Comparison of ENCODE assay signal across 20 cellular contexts in genomic region chr5:176732736-176733585, GRCh38.
DNase-seq lines count a peak whose midpoint lies in the region; ATAC-seq, FAIRE-seq and TF ChIP-seq lines count a peak whose summit lies in the region.
"Had no signal": no experiment of that assay in that cellular context is flagged by ENCODE, and none has a peak within 500 bp of the region (broad histone marks: within the 10 kb centered on the region; RNA-seq: fewer than 3 reads in every experiment).

No MANE protein-coding gene starts in this region.

- H3K14ac ChIP-seq in IMR-90 (replicated peaks; ENCODE audit: low read depth, low read length): no peak overlapping the region
- H3K14ac ChIP-seq in neuronal stem cell (ENCODE audit: low read length): peak overlapping the region; percentile 10

- H2BK120ac ChIP-seq in IMR-90 (ENCODE audit: low read depth, low read length) (no peak overlapping the region), neuronal stem cell (ENCODE audit: low read depth, low read length) (peak overlapping the region; percentile 37)

- H3K9ac ChIP-seq in IMR-90 (ENCODE audit: low read depth, low read length) (no peak overlapping the region), K562 (ENCODE audit: insufficient read depth in 1 of 2, low read depth in 2 of 2, low read length in 2 of 2) (peak overlapping the region in 1 of 2 experiments; percentile 26; a peak in 1 of 4 replicates), neuronal stem cell (ENCODE audit: low read depth, low read length, poor library complexity) (no peak overlapping the region)

- H3K4me1 ChIP-seq in IMR-90 (ENCODE audit: control insufficient read depth, insufficient read depth, low read length) (no peaks in the 10 kb centered on the region), K562 (replicated peaks in 1 of 2; ENCODE audit: control insufficient read depth in 2 of 2, insufficient read depth in 2 of 2, low read length in 2 of 2) (peaks cover 0 to 7% of the 10 kb centered on the region in 2 experiments; a peak in 2 of 5 replicates), neuronal stem cell (ENCODE audit: control insufficient read depth in 2 of 2, insufficient read depth in 1 of 2, low read depth in 1 of 2, low read length in 2 of 2) (peaks cover 0 to 17% of the 10 kb centered on the region in 2 donors)

- H3K4ac ChIP-seq in IMR-90 (ENCODE audit: low read depth, low read length) (no peak overlapping the region), neuronal stem cell (ENCODE audit: low read length) (no peak overlapping the region)

- H2BK5ac ChIP-seq in IMR-90 (ENCODE audit: low read depth, low read length, poor library complexity, severe bottlenecking) (no peak overlapping the region), neuronal stem cell (ENCODE audit: low read length) (peak overlapping the region; percentile 19)

- no peak overlapping the region for H2BK15ac ChIP-seq in IMR-90 (ENCODE audit: low read depth, low read length)
- peak overlapping the region; percentile 50 for H2BK15ac ChIP-seq in neuronal stem cell (ENCODE audit: low read length)

- CTCF ChIA-PET in IMR-90 (lab: Yijun Ruan, JAX) (no interaction called here), K562 (lab: Yijun Ruan, JAX; ENCODE audit: low intra/inter-chr PET ratio) (no interaction called here)

- H4K91ac ChIP-seq in IMR-90 (ENCODE audit: insufficient read depth, low read depth, low read length) (no peak overlapping the region), neuronal stem cell (ENCODE audit: low read depth, low read length, poor library complexity) (no peak overlapping the region)

- FAIRE-seq in K562 (lab: Jason Lieb, UNC): no peak
- FAIRE-seq: endometrium, GM12878, HTR-8/SVneo, islet of Langerhans had no signal

- no peak overlapping the region for H2BK20ac ChIP-seq in IMR-90 (ENCODE audit: low read depth, low read length)

- no peak for TF ChIP-seq RAD21 in IMR-90 (IDR thresholded peaks at IDR 0.05; ENCODE audit: low read length)
- TF ChIP-seq RAD21 in K562 (CRISPR knock-in tag; conservative IDR thresholded peaks at IDR 0.05 in 1 of 2, IDR thresholded peaks at IDR 0.05 in 1 of 2): no peak

- H3K79me2 ChIP-seq in K562 (ENCODE audit: control insufficient read depth, insufficient read depth, low read length): no peaks in the 10 kb centered on the region

- no peaks in the 10 kb centered on the region for H3K36me3 ChIP-seq in IMR-90 (ENCODE audit: control insufficient read depth, insufficient read depth, low read length)
- no peaks in the 10 kb centered on the region for H3K36me3 ChIP-seq in K562 (ENCODE audit: control insufficient read depth, insufficient read depth, low read length)
- no peaks in the 10 kb centered on the region for H3K36me3 ChIP-seq in neuronal stem cell (replicated peaks in 1 of 2; ENCODE audit: control insufficient read depth in 2 of 2, insufficient read depth in 2 of 2, low read length in 2 of 2)

- H4K5ac ChIP-seq in IMR-90 (ENCODE audit: low read depth, low read length): no peak overlapping the region

- H2AFZ ChIP-seq in IMR-90 (replicated peaks; ENCODE audit: low read length, poor library complexity): peak overlapping the region; percentile 37
- no peak overlapping the region for H2AFZ ChIP-seq in K562 (ENCODE audit: low read depth, low read length)
- H2AFZ ChIP-seq in neuronal stem cell (ENCODE audit: low read length): no peak overlapping the region

- H3K56ac ChIP-seq in IMR-90 (ENCODE audit: extremely low read depth, insufficient read depth, low read length): no peak overlapping the region

- no peak overlapping the region for H3K4me2 ChIP-seq in IMR-90 (ENCODE audit: low read depth, low read length)
- H3K4me2 ChIP-seq in K562 (ENCODE audit: insufficient read depth, low read length): no peak overlapping the region
- no peak overlapping the region for H3K4me2 ChIP-seq in neuronal stem cell (ENCODE audit: insufficient read depth, low read length, poor library complexity, severe bottlenecking)

- H2AK5ac ChIP-seq in IMR-90 (ENCODE audit: low read depth, low read length): no peak overlapping the region
- H2AK5ac ChIP-seq in neuronal stem cell (ENCODE audit: low read depth, low read length): peak overlapping the region; percentile 68

- dilution Hi-C loops in IMR-90 (cut with HindIII; ENCODE audit: low sequenced_read_pairs, unreplicated experiment): no loop called here

- H3K9me1 ChIP-seq in IMR-90 (ENCODE audit: insufficient read depth, low read length) (no peaks in the 10 kb centered on the region), K562 (ENCODE audit: control insufficient read depth, insufficient read depth, low read length) (no peaks in the 10 kb centered on the region)

- H3K79me1 ChIP-seq in IMR-90 (ENCODE audit: low read depth in 1 of 2, low read length in 2 of 2) (no peaks in the 10 kb centered on the region), neuronal stem cell (ENCODE audit: low read depth, low read length) (no peaks in the 10 kb centered on the region)

- in situ Hi-C loops in IMR-90 (cut with MboI; ENCODE audit: low sequenced_read_pairs): no loop called here
- in situ Hi-C loops in K562 (cut with MboI): no loop called here

- WGBS in IMR-90 (ENCODE audit: extremely low coverage in 2 of 2, insufficient read length in 1 of 2), 2 experiments: 38% methylated on average over 12 of the region's 31 CpGs; no CpG with 5 or more reads in 1 of the 2 experiments
- WGBS in K562 (ENCODE audit: insufficient coverage, low coverage, missing lambda C conversion rate): 8% methylated on average over 31 of the region's 31 CpGs
- no CpG with 5 or more reads among the region's 31 CpGs for WGBS in neuronal stem cell (ENCODE audit: extremely low coverage in 2 of 2, insufficient read length in 2 of 2, insufficient replicate concordance in 1 of 2), 2 donors

- POLR2A ChIA-PET in IMR-90 (lab: Charles Lee; ENCODE audit: unreplicated experiment): no interaction called here
- POLR2A ChIA-PET in K562 (lab: Yijun Ruan, JAX): interaction anchor here (1.1 kb wide), 1 partner anchor 19 kb away, joined by 3 read pairs; no protein-coding TSS in a partner anchor

- TF ChIP-seq EP300 in K562 (IDR thresholded peaks at IDR 0.05; ENCODE audit: low read length): no peak

- TF ChIP-seq POLR2A in IMR-90 (IDR thresholded peaks at IDR 0.05; ENCODE audit: low read depth, low read length) (no peak), K562 (conservative IDR thresholded peaks at IDR 0.05) (no peak)

- H4K20me1 ChIP-seq in IMR-90 (ENCODE audit: insufficient read depth, low read length) (no peaks in the 10 kb centered on the region), K562 (replicated peaks; ENCODE audit: control insufficient read depth, insufficient read depth, low read length) (peaks cover 11% of the 10 kb centered on the region)

- H3K9me3 ChIP-seq in IMR-90 (ENCODE audit: control insufficient read depth, insufficient read depth, low read length): peaks cover 3% of the 10 kb centered on the region; the same call in 1 of the 2 replicates
- no peaks in the 10 kb centered on the region; the same call in 1 of the 2 replicates for H3K9me3 ChIP-seq in K562 (replicated peaks; ENCODE audit: control insufficient read depth, insufficient read depth, low read depth, low read length)
- H3K9me3 ChIP-seq in neuronal stem cell (replicated peaks in 1 of 2; ENCODE audit: control insufficient read depth in 2 of 2, insufficient read depth in 1 of 2, low read depth in 1 of 2, low read length in 2 of 2): peaks cover 2 to 6% of the 10 kb centered on the region in 2 donors

- H4K8ac ChIP-seq in IMR-90 (ENCODE audit: low read depth in 2 of 2, low read length in 2 of 2): no peak overlapping the region
- no peak overlapping the region for H4K8ac ChIP-seq in neuronal stem cell (ENCODE audit: low read depth, low read length)

- intact Hi-C loops in IMR-90 (cut with micrococcal nuclease): no loop called here
- intact Hi-C loops in K562 (cut with micrococcal nuclease): no loop called here

- H3K23ac ChIP-seq in IMR-90 (ENCODE audit: low read depth, low read length) (no peak overlapping the region), neuronal stem cell (ENCODE audit: low read depth, low read length, poor library complexity) (peak overlapping the region; percentile 43)

- DNase-seq in DMS 273 (lab: John Stamatoyannopoulos, UW; ENCODE audit: unreplicated experiment): peak; percentile 91
- DNase-seq in DMS 273 treated with DMSO at 0.1 percent for 48 hours (lab: John Stamatoyannopoulos, UW): no peak
- no peak for DNase-seq in IMR-90
- no peak for DNase-seq in K562 (ENCODE audit: extremely low read depth in 1 of 4, low spot score in 3 of 4)
- no peak for DNase-seq in neuronal stem cell (ENCODE audit: low spot score)
- no peak for DNase-seq in OCI-M2 (lab: John Stamatoyannopoulos, UW; ENCODE audit: unreplicated experiment)
- DNase-seq: activated B cell treated with CpG ODN at 0.5 μM for 24 hours; activated CD8-positive, alpha-beta T cell treated with anti-CD3 and anti-CD28 coated beads, Interleukin-2, amount 10 ng/mL, durations not matched to agents 7 days and 5 days; C1 segment of cervical spinal cord; GDM1 had no signal

- BruUV-seq in IMR-90 (replicated peaks; lab: Mats Ljungman, UMichigan): no TSS peak
- BruUV-seq in K562 (replicated peaks; lab: Mats Ljungman, UMichigan): no TSS peak

- no peak overlapping the region for H2AK9ac ChIP-seq in IMR-90 (replicated peaks; ENCODE audit: low read depth, low read length, poor library complexity)

- H3K27ac ChIP-seq in IMR-90 (ENCODE audit: insufficient read depth, low read length) (no peak overlapping the region), K562 (ENCODE audit: extremely low read depth, low read depth, low read length) (no peak overlapping the region), neuronal stem cell (replicated peaks; ENCODE audit: low read length) (no peak overlapping the region)
- H3K27ac ChIP-seq: 22Rv1 had no signal

- H3K27me3 ChIP-seq in IMR-90 (ENCODE audit: control insufficient read depth, insufficient read depth, low read length) (peaks cover 77% of the 10 kb centered on the region), K562 (ENCODE audit: control insufficient read depth in 2 of 2, insufficient read depth in 2 of 2, low read length in 2 of 2) (peaks cover 68 to 90% of the 10 kb centered on the region in 2 experiments), neuronal stem cell (ENCODE audit: control insufficient read depth in 3 of 3, insufficient read depth in 3 of 3, low read depth in 1 of 3, low read length in 3 of 3) (peaks cover 0 to 48% (median 0%) of the 10 kb centered on the region in 3 experiments)

- no peak for ATAC-seq in IMR-90 (ENCODE audit: low read depth)
- ATAC-seq in K562: no peak
- no peak for ATAC-seq in GM21529 (IDR thresholded peaks at IDR 0.05; ENCODE audit: unreplicated experiment)
- no peak for ATAC-seq in GM19397 (IDR thresholded peaks at IDR 0.05; ENCODE audit: unreplicated experiment)
- ATAC-seq: activated CD8-positive, alpha-beta T cell treated with anti-CD3 and anti-CD28 coated beads, Interleukin-2, amount 10 ng/mL, durations not matched to agents 7 days and 5 days; activated T-helper 17 cell treated with anti-CD3 and anti-CD28 coated beads, Interleukin-2, amount 50 U/mL, for 72 hours; GM12878; Right ventricle myocardium inferior had no signal

- H3K18ac ChIP-seq in IMR-90 (ENCODE audit: low read depth, low read length): no peak overlapping the region
- peak overlapping the region; percentile 68 for H3K18ac ChIP-seq in neuronal stem cell (ENCODE audit: low read length)

- H2BK12ac ChIP-seq in neuronal stem cell (ENCODE audit: low read length): peak overlapping the region; percentile 66

- H3K4me3 ChIP-seq in IMR-90 (ENCODE audit: insufficient read depth, low read depth, low read length): no peak overlapping the region
- no peak overlapping the region for H3K4me3 ChIP-seq in K562
- H3K4me3 ChIP-seq in neuronal stem cell (ENCODE audit: low read length in 2 of 2): no peak overlapping the region
- H3K4me3 ChIP-seq: GM12878, lung had no signal

- TF ChIP-seq CTCF in IMR-90 (conservative IDR thresholded peaks at IDR 0.05; ENCODE audit: low read depth, low read length) (no peak), K562 (IDR thresholded peaks at IDR 0.05 in 2 of 3, conservative IDR thresholded peaks at IDR 0.05 in 1 of 3; ENCODE audit: insufficient read depth in 2 of 3, low read depth in 1 of 3, low read length in 3 of 3) (no peak)
